In genomic region chr4:10289534-10289899, GRCh38 we compare ENCODE assay signal across 28 cellular contexts.
"Had no signal": no experiment of that assay in that cellular context is flagged by ENCODE, and none has a peak within 500 bp of the region (broad histone marks: within the 10 kb centered on the region; RNA-seq: fewer than 3 reads in every experiment).

No MANE protein-coding gene starts in this region.

- H3K27me3 Mint-ChIP-seq: dendritic cell treated with granulocyte-macrophage colony-stimulating factor and Interleukin-4, amounts not matched to agents 40 ng/mL and 50 ng/mL, for 4 days; stimulated activated naive CD8-positive, alpha-beta T cell treated with anti-CD3 and anti-CD28 coated beads, Interleukin-15, amount 100 ng/mL, for 72 hours had no signal

- H3K36me3 Mint-ChIP-seq: naive B cell; natural killer cell treated with Interleukin-12 subunit alpha and Interleukin-12 subunit beta and Interleukin-15 and Interleukin-18, amount 100 ng/mL, for 72 hours had no signal

- H3K36me3 ChIP-seq: colonic mucosa, esophagus muscularis mucosa, lower lobe of right lung, neutrophil, pancreas, right lobe of liver, suprapubic skin, transverse colon had no signal

- H3K4me1 ChIP-seq: colonic mucosa, esophagus muscularis mucosa, lower lobe of right lung, pancreas, right lobe of liver, suprapubic skin, transverse colon had no signal

- ATAC-seq: left ventricle myocardium superior; lower lobe of right lung; mucosa of descending colon; pancreas; right lobe of liver; stimulated activated naive CD8-positive, alpha-beta T cell treated with anti-CD3 and anti-CD28 coated beads, Interleukin-15, amount 100 ng/mL, for 72 hours had no signal

- H3K4me3 Mint-ChIP-seq: dendritic cell treated with granulocyte-macrophage colony-stimulating factor and Interleukin-4, amounts not matched to agents 40 ng/mL and 50 ng/mL, for 4 days; endodermal cell; immature natural killer cell; memory B cell; naive B cell; natural killer cell treated with Interleukin-12 subunit alpha and Interleukin-12 subunit beta and Interleukin-15 and Interleukin-18, amount 100 ng/mL, for 72 hours; neural crest cell; stimulated activated naive CD8-positive, alpha-beta T cell treated with anti-CD3 and anti-CD28 coated beads, Interleukin-15, amount 100 ng/mL, for 72 hours had no signal

- H3K27ac ChIP-seq: colonic mucosa, esophagus muscularis mucosa, lower lobe of right lung, neutrophil, pancreas, right lobe of liver, suprapubic skin, transverse colon had no signal

- H3K27ac Mint-ChIP-seq: dendritic cell treated with granulocyte-macrophage colony-stimulating factor and Interleukin-4, amounts not matched to agents 40 ng/mL and 50 ng/mL, for 4 days; endodermal cell; immature natural killer cell; memory B cell; naive B cell; natural killer cell treated with Interleukin-12 subunit alpha and Interleukin-12 subunit beta and Interleukin-15 and Interleukin-18, amount 100 ng/mL, for 72 hours; progenitor cell of endocrine pancreas; stimulated activated naive CD8-positive, alpha-beta T cell treated with anti-CD3 and anti-CD28 coated beads, Interleukin-15, amount 100 ng/mL, for 72 hours had no signal

- FAIRE-seq: frontal cortex, pancreas, small intestine had no signal

- H3K4me3 ChIP-seq: colonic mucosa, esophagus muscularis mucosa, lower lobe of right lung, mucosa of descending colon, pancreas, right lobe of liver, suprapubic skin, transverse colon had no signal

- H3K4me1 Mint-ChIP-seq: endodermal cell; immature natural killer cell; memory B cell; naive B cell; neural crest cell; stimulated activated naive CD8-positive, alpha-beta T cell treated with anti-CD3 and anti-CD28 coated beads, Interleukin-15, amount 100 ng/mL, for 72 hours had no signal

- H3K27me3 ChIP-seq: colonic mucosa, esophagus muscularis mucosa, neutrophil, pancreas, right lobe of liver, suprapubic skin, transverse colon had no signal

- DNase-seq: colonic mucosa; effector CD8-positive, alpha-beta T cell; endodermal cell; hypothalamus; immature natural killer cell; islet precursor cell; left ventricle myocardium superior; lower lobe of right lung; mucosa of descending colon; naive B cell; pancreas; right lobe of liver; small intestine; stimulated activated CD4-positive, alpha-beta T cell treated with anti-CD3 and anti-CD28 coated beads, Interleukin-15, amount 100 ng/mL, for 24 hours; stimulated activated CD4-positive, alpha-beta T cell treated with anti-CD3 and anti-CD28 coated beads, Interleukin-2, amount 100 ng/mL, for 48 hours; stimulated activated CD8-positive, alpha-beta memory T cell treated with anti-CD3 and anti-CD28 coated beads, Interleukin-4, amount 100 ng/mL, for 48 hours; stimulated activated naive CD4-positive, alpha-beta T cell; stimulated activated naive CD8-positive, alpha-beta T cell treated with anti-CD3 and anti-CD28 coated beads, Interleukin-15, amount 100 ng/mL, for 72 hours; transverse colon had no signal

- H3K9me3 ChIP-seq: colonic mucosa, esophagus muscularis mucosa, lower lobe of right lung, mucosa of descending colon, neutrophil, pancreas, right lobe of liver, suprapubic skin, transverse colon had no signal

- H3K9me3 Mint-ChIP-seq: dendritic cell treated with granulocyte-macrophage colony-stimulating factor and Interleukin-4, amounts not matched to agents 40 ng/mL and 50 ng/mL, for 4 days; endodermal cell; memory B cell had no signal
